ENCODE assay signal across 10 cellular contexts in the genomic region with DNA sequence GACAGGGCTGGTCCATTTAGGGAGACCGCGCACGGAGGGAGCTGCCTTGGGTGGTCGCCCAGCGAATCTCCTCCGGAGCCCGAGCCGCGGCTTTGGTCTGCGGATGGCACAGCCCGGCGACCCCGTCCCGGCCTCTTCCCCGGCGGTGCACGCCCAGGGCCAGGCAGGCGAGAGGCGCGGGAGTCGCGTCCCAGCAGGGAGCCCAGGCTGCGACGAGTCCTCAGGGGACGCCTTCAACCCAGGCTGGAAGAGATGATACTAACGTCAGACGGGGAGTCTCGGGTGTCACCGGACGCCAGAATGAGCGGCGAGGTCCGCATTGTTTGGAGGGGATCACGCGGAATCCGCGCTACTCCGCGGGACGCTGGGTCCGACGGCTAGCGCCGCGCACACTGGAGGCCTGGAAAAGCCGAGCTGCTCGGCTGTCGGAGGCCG. TPM values are rescaled to one million over a fixed set of nuclear protein-coding genes. Genes with fewer than 3 reads are reported as not detected.
A peak's percentile ranks its signal among the peaks of the same experiment; 100 is the strongest.
DNase-seq lines count a peak whose midpoint lies in the region; ATAC-seq, FAIRE-seq and TF ChIP-seq lines count a peak whose summit lies in the region.
"Had no signal": no experiment of that assay in that cellular context is flagged by ENCODE, and none has a peak within 500 bp of the region (broad histone marks: within the 10 kb centered on the region; RNA-seq: fewer than 3 reads in every experiment).

No MANE protein-coding gene starts in this region.

- CTCF ChIA-PET in CD4-positive, alpha-beta memory T cell (lab: Charles Lee; ENCODE audit: partially characterized antibody): no interaction called here

- H3K36me3 Mint-ChIP-seq in CD4-positive, alpha-beta memory T cell: no peaks in the 10 kb centered on the region
- no peaks in the 10 kb centered on the region for H3K36me3 Mint-ChIP-seq in neural crest cell (ENCODE audit: low read depth)

- peaks cover 9% of the 10 kb centered on the region for H3K4me1 ChIP-seq in CD4-positive, alpha-beta memory T cell (ENCODE audit: insufficient read depth, low read length)
- H3K4me1 ChIP-seq in ectodermal cell (ENCODE audit: control insufficient read depth, insufficient read depth, low read length): peaks cover 4% of the 10 kb centered on the region

- H3K4me1 Mint-ChIP-seq in CD4-positive, alpha-beta memory T cell: peaks cover 3 to 14% (median 5%) of the 10 kb centered on the region in 4 donors
- H3K4me1 Mint-ChIP-seq in neural crest cell: peaks cover 5% of the 10 kb centered on the region

- H3K4me3 Mint-ChIP-seq in CD4-positive, alpha-beta memory T cell: peak overlapping the region in 7 of 8 donors; percentile 74 to 86 (median 81)
- H3K4me3 Mint-ChIP-seq in neural crest cell: peak overlapping the region; percentile 54

- H3K36me3 ChIP-seq in CD4-positive, alpha-beta memory T cell (ENCODE audit: insufficient read depth, low read length): no peaks in the 10 kb centered on the region
- no peaks in the 10 kb centered on the region for H3K36me3 ChIP-seq in ectodermal cell (ENCODE audit: control insufficient read depth, insufficient read depth, low read length)
- H3K36me3 ChIP-seq: MG63 had no signal

- no peak for ATAC-seq in HG02588 (IDR thresholded peaks at IDR 0.05; ENCODE audit: unreplicated experiment)

- intact Hi-C loops in CD4-positive, alpha-beta memory T cell (cut with micrococcal nuclease): no loop called here

- POLR2A ChIA-PET in CD4-positive, alpha-beta memory T cell (lab: Charles Lee; ENCODE audit: partially characterized antibody): no interaction called here

- H3K27ac ChIP-seq in CD4-positive, alpha-beta memory T cell (ENCODE audit: low read depth, low read length): no peak overlapping the region
- H3K27ac ChIP-seq in ectodermal cell (ENCODE audit: insufficient read depth, low read depth, low read length, poor library complexity, severe bottlenecking): no peak overlapping the region

- H3K4me3 ChIP-seq in CD4-positive, alpha-beta memory T cell (ENCODE audit: low read length in 2 of 2): no peak overlapping the region
- peak overlapping the region; percentile 32 for H3K4me3 ChIP-seq in ectodermal cell (ENCODE audit: insufficient read depth, low read depth, low read length)

- peaks cover 22% of the 10 kb centered on the region for H3K27me3 ChIP-seq in CD4-positive, alpha-beta memory T cell (ENCODE audit: insufficient read depth, low read length)
- H3K27me3 ChIP-seq in ectodermal cell (ENCODE audit: control insufficient read depth, insufficient read depth, low read length, poor library complexity, severe bottlenecking): peaks cover 69% of the 10 kb centered on the region
- H3K27me3 ChIP-seq: MG63 had no signal

- no peak for TF ChIP-seq CTCF in neural crest cell (conservative IDR thresholded peaks at IDR 0.05)

- 2 to 3% methylated on average over 49 of the region's 49 CpGs for WGBS in ectodermal cell, 2 experiments

- FAIRE-seq in GM19239 (lab: Jason Lieb, UNC): no peak

- H3K9me3 Mint-ChIP-seq in CD4-positive, alpha-beta memory T cell: no peaks in the 10 kb centered on the region
- H3K9me3 Mint-ChIP-seq in neural crest cell: no peaks in the 10 kb centered on the region

- no peak for DNase-seq in CD4-positive, alpha-beta memory T cell
- DNase-seq in NCI-H1092 treated with DMSO at 0.1 percent for 48 hours (lab: John Stamatoyannopoulos, UW): peak; percentile 24
- DNase-seq in neural crest cell (ENCODE audit: low read depth, low spot score): peak; percentile 16
- DNase-seq in central memory CD4-positive, alpha-beta T cell: no peak
- DNase-seq in NCI-H146 (lab: John Stamatoyannopoulos, UW): no peak
- DNase-seq in GM19239 (ENCODE audit: insufficient read length, low spot score): no peak
- DNase-seq: GOT3, MG63 had no signal

- no peak overlapping the region for H3K27ac Mint-ChIP-seq in CD4-positive, alpha-beta memory T cell
- H3K27ac Mint-ChIP-seq in neural crest cell (ENCODE audit: unreplicated experiment): no peak overlapping the region

- H3K27me3 Mint-ChIP-seq in CD4-positive, alpha-beta memory T cell: peaks cover 38 to 62% of the 10 kb centered on the region in 2 donors
- H3K27me3 Mint-ChIP-seq in neural crest cell (ENCODE audit: low read depth): peaks cover 80% of the 10 kb centered on the region

- no peaks in the 10 kb centered on the region for H3K9me3 ChIP-seq in CD4-positive, alpha-beta memory T cell (ENCODE audit: control insufficient read depth in 1 of 2, low read length in 2 of 2)
- no peaks in the 10 kb centered on the region for H3K9me3 ChIP-seq in ectodermal cell (ENCODE audit: control insufficient read depth, low read length)
- H3K9me3 ChIP-seq: MG63 had no signal

RNA-seq across cellular contexts. Expression of a gene that starts 0.9 kb away (rescaled TPM):
- 1 to 10 TPM; 1.1 to 1.2 TPM for total RNA-seq in CD4-positive, alpha-beta memory T cell
- 1 to 10 TPM in 1 of 2 donors, under 1 TPM in 1; 0.25 to 1.3 TPM for polyA plus RNA-seq in CD4-positive, alpha-beta memory T cell
- 0.37 TPM for polyA plus RNA-seq in ectodermal cell (2013, experiment 1 of 4)
- 0.32 TPM for polyA plus RNA-seq in ectodermal cell (2013, experiment 2 of 4)
- polyA plus RNA-seq in ectodermal cell (2013, experiment 3 of 4): 0.53 TPM
- 0.24 TPM for polyA plus RNA-seq in ectodermal cell (2013, experiment 4 of 4)
- 0.37 and 0.48 TPM in 2 replicates for total RNA-seq in neural crest cell

Comparison
In these comparisons a context has a peak if more than half of its experiments do, and no peak if none do; other contexts are left out.
1. DNase-seq: peak in NCI-H1092 treated with DMSO at 0.1 percent for 48 hours (single experiment) and neural crest cell (single experiment); none in CD4-positive, alpha-beta memory T cell (0 of 5), central memory CD4-positive, alpha-beta T cell (single experiment), NCI-H146 (single experiment) and GM19239 (single experiment).